In the genomic region with DNA sequence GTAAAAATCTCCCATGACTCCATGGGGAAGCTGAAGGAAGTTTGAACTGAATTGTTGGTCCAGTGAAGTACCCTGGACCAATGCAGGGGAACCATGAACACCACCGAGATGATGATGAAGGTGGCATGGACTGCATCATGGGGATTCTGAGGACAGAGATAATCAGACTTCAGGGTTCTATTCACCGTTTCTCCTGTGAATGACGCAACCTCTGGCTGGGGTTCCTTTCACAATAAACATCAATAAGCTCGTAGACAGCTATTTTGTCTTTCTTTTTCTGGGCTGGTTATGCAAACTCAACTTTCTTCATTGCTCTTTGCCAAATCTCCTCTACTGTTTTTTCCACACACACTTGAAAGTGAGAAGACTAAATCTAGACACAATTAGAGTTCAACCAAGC, we compare ENCODE assay signal across 23 cellular contexts.
"Had no signal": no experiment of that assay in that cellular context is flagged by ENCODE, and none has a peak within 500 bp of the region (broad histone marks: within the 10 kb centered on the region; RNA-seq: fewer than 3 reads in every experiment).

No MANE protein-coding gene starts in this region.

- H3K36me3 ChIP-seq: colonic mucosa, esophagus squamous epithelium, gastrocnemius medialis, heart right ventricle, left lung, lower lobe of right lung had no signal

- H3K27ac ChIP-seq: colonic mucosa, epithelial cell of prostate, esophagus squamous epithelium, gastrocnemius medialis, heart right ventricle, left lung, lower lobe of right lung had no signal

- ATAC-seq: effector memory CD8-positive, alpha-beta T cell; esophagus mucosa; gastrocnemius medialis; heart right ventricle; left cardiac atrium; left lung; left ventricle myocardium superior; lower lobe of right lung; mucosa of descending colon had no signal

- H3K4me3 ChIP-seq: colonic mucosa, esophagus squamous epithelium, gastrocnemius medialis, heart right ventricle, left lung, lower lobe of right lung, mucosa of descending colon had no signal

- H3K27me3 ChIP-seq: colonic mucosa had no signal

- H3K4me1 ChIP-seq: colonic mucosa, esophagus squamous epithelium, gastrocnemius medialis, heart right ventricle, left lung, lower lobe of right lung had no signal

- DNase-seq: colonic mucosa; cortex of kidney; effector CD8-positive, alpha-beta T cell; effector memory CD8-positive, alpha-beta T cell; endodermal cell; erythroblast; esophagus squamous epithelium; foreskin fibroblast; foreskin melanocyte; gastrocnemius medialis; glutamatergic neuron; head of caudate nucleus; heart right ventricle; hippocampal formation; left cardiac atrium; left lung; left ventricle myocardium superior; lower lobe of right lung; mesenchymal stem cell; mucosa of descending colon; naive B cell had no signal

- H3K9me3 ChIP-seq: colonic mucosa, esophagus squamous epithelium, gastrocnemius medialis had no signal
